ENCODE assay signal across 27 cellular contexts in genomic region chr17:78704594-78704993, GRCh38.
DNase-seq lines count a peak whose midpoint lies in the region; ATAC-seq and TF ChIP-seq lines count a peak whose summit lies in the region.
"Had no signal": no experiment of that assay in that cellular context is flagged by ENCODE, and none has a peak within 500 bp of the region (broad histone marks: within the 10 kb centered on the region; RNA-seq: fewer than 3 reads in every experiment).

No MANE protein-coding gene starts in this region.

- 96% methylated on average over 3 of the region's 3 CpGs for WGBS in right cardiac atrium
- 99 to 100% methylated on average over 3 of the region's 3 CpGs for WGBS in heart right ventricle, 2 donors

- no peak overlapping the region for H3K9ac ChIP-seq in stomach smooth muscle (ENCODE audit: low read length in 2 of 2)

- H3K27me3 ChIP-seq in right cardiac atrium (ENCODE audit: control insufficient read depth, insufficient read depth) (no peaks in the 10 kb centered on the region), heart right ventricle (no peaks in the 10 kb centered on the region), foreskin keratinocyte (no peaks in the 10 kb centered on the region), stomach smooth muscle (ENCODE audit: control insufficient read depth in 1 of 2, insufficient read depth in 2 of 2, low read length in 2 of 2) (no peaks in the 10 kb centered on the region)
- H3K27me3 ChIP-seq: ovary, tibial nerve had no signal

- TF ChIP-seq CTCF in heart right ventricle (IDR thresholded peaks at IDR 0.05) (no peak), activated B cell treated with CpG ODN at 0.5 μM for 24 hours (IDR thresholded peaks at IDR 0.05) (no peak), foreskin keratinocyte (conservative IDR thresholded peaks at IDR 0.05) (no peak)

- no peaks in the 10 kb centered on the region for H3K4me1 ChIP-seq in right cardiac atrium (ENCODE audit: control insufficient read depth, insufficient read depth, low read length)
- H3K4me1 ChIP-seq in heart right ventricle = peaks cover 0 to 24% (median 19%) of the 10 kb centered on the region in 9 donors
- H3K4me1 ChIP-seq in foreskin keratinocyte = peaks cover 28% of the 10 kb centered on the region
- peaks cover 26% of the 10 kb centered on the region for H3K4me1 ChIP-seq in stomach smooth muscle (ENCODE audit: control insufficient read depth, insufficient read depth, low read length)

- peaks cover 58% of the 10 kb centered on the region for H3K4me1 Mint-ChIP-seq in activated B cell treated with CpG ODN at 0.5 μM for 24 hours

- H3K4me3 ChIP-seq in right cardiac atrium (ENCODE audit: low read length) (no peak overlapping the region), heart right ventricle (no peak overlapping the region), stomach smooth muscle (ENCODE audit: low read length in 2 of 2) (no peak overlapping the region)
- H3K4me3 ChIP-seq: ovary, tibial nerve had no signal

- POLR2A ChIA-PET in activated B cell treated with CpG ODN at 0.5 μM for 24 hours (lab: Charles Lee) = interaction anchor here (1.3 to 15.8 kb wide), 3 partner anchors 9 to 29 kb away, joined by 4 to 396 read pairs (median 9); no protein-coding TSS in a partner anchor

- peak overlapping the region; percentile 84 for H3K27ac Mint-ChIP-seq in activated B cell treated with CpG ODN at 0.5 μM for 24 hours

- CTCF ChIA-PET in activated B cell treated with CpG ODN at 0.5 μM for 24 hours (lab: Charles Lee) = interaction anchor here (1.2 kb wide), 1 partner anchor 13 kb away, joined by 3 read pairs; no protein-coding TSS in a partner anchor

- H3K4me3 Mint-ChIP-seq in activated B cell treated with CpG ODN at 0.5 μM for 24 hours = no peak overlapping the region
- H3K4me3 Mint-ChIP-seq: brain; immature natural killer cell; naive thymus-derived CD8-positive, alpha-beta T cell had no signal

- DNase-seq in right cardiac atrium (no peak), heart right ventricle (no peak), activated B cell treated with CpG ODN at 0.5 μM for 24 hours (no peak), foreskin keratinocyte (no peak), SK-N-DZ (ENCODE audit: low spot score) (no peak), head of caudate nucleus (no peak), NCI-H526 treated with DMSO at 0.1 percent for 48 hours (lab: John Stamatoyannopoulos, UW) (no peak)
- DNase-seq: effector memory CD4-positive, alpha-beta T cell; EL; foreskin melanocyte; hippocampal formation; immature natural killer cell; midbrain; naive thymus-derived CD8-positive, alpha-beta T cell; NCI-H1417; NCI-H2081; NCI-H345; NCI-H82; ovary; stimulated activated CD4-positive, alpha-beta T cell treated with anti-CD3 and anti-CD28 coated beads, Interleukin-12 subunit alpha, Interleukin-12 subunit beta, amount 100 ng/mL, for 4 hours; stimulated activated CD4-positive, alpha-beta T cell treated with anti-CD3 and anti-CD28 coated beads, Interleukin-4, amount 100 ng/mL, for 24 hours; stimulated activated naive CD4-positive, alpha-beta T cell treated with Interleukin-2 at 50 U/mL for 16 hours; WERI-Rb-1 had no signal

- H3K9me3 Mint-ChIP-seq in activated B cell treated with CpG ODN at 0.5 μM for 24 hours = no peaks in the 10 kb centered on the region
- H3K9me3 Mint-ChIP-seq: brain; immature natural killer cell; naive thymus-derived CD8-positive, alpha-beta T cell had no signal

- peaks cover 0 to 100% (median 24%) of the 10 kb centered on the region in 9 donors for H3K36me3 ChIP-seq in heart right ventricle
- peaks cover 16 to 20% of the 10 kb centered on the region in 2 donors for H3K36me3 ChIP-seq in stomach smooth muscle (ENCODE audit: control insufficient read depth in 2 of 2, insufficient read depth in 2 of 2, low read length in 2 of 2)
- H3K36me3 ChIP-seq: ovary had no signal

- H3K36me3 Mint-ChIP-seq in activated B cell treated with CpG ODN at 0.5 μM for 24 hours (ENCODE audit: low read depth) = peaks cover 85% of the 10 kb centered on the region

- no peak for ATAC-seq in right cardiac atrium
- no peak for ATAC-seq in heart right ventricle
- ATAC-seq in activated B cell treated with CpG ODN at 0.5 μM for 24 hours (ENCODE audit: low read depth) = no peak
- no peak for ATAC-seq in foreskin keratinocyte
- ATAC-seq: esophagus mucosa; naive thymus-derived CD8-positive, alpha-beta T cell had no signal

- no peaks in the 10 kb centered on the region for H3K27me3 Mint-ChIP-seq in activated B cell treated with CpG ODN at 0.5 μM for 24 hours
- H3K27me3 Mint-ChIP-seq: brain; naive thymus-derived CD8-positive, alpha-beta T cell had no signal

- H3K27ac ChIP-seq in right cardiac atrium (ENCODE audit: low read length) (peak overlapping the region; percentile 47), heart right ventricle (peak overlapping the region in 5 of 10 donors; percentile 22 to 50 (median 45)), foreskin keratinocyte (peak overlapping the region; percentile 67), stomach smooth muscle (ENCODE audit: low read length) (peak overlapping the region; percentile 6)
- H3K27ac ChIP-seq: ovary, tibial nerve, WERI-Rb-1 had no signal

- intact Hi-C loops in right cardiac atrium (cut with DNase I) (no loop called here), heart right ventricle (cut with DNase I) (loop anchor here in 2 of 10 donors (5.0 to 10.0 kb wide), 2 partner anchors 207 to 210 kb away; no protein-coding TSS in a partner anchor), activated B cell treated with CpG ODN at 0.5 μM for 24 hours (cut with micrococcal nuclease) (no loop called here), head of caudate nucleus (cut with DNase I) (no loop called here)

- H3K9me3 ChIP-seq in right cardiac atrium (ENCODE audit: control insufficient read depth, low read length) (no peaks in the 10 kb centered on the region), heart right ventricle (no peaks in the 10 kb centered on the region), stomach smooth muscle (ENCODE audit: control insufficient read depth in 2 of 2, low read length in 2 of 2) (no peaks in the 10 kb centered on the region)
- H3K9me3 ChIP-seq: ovary, tibial nerve had no signal
